1 cellular context compared by ENCODE assay signal in the genomic region with DNA sequence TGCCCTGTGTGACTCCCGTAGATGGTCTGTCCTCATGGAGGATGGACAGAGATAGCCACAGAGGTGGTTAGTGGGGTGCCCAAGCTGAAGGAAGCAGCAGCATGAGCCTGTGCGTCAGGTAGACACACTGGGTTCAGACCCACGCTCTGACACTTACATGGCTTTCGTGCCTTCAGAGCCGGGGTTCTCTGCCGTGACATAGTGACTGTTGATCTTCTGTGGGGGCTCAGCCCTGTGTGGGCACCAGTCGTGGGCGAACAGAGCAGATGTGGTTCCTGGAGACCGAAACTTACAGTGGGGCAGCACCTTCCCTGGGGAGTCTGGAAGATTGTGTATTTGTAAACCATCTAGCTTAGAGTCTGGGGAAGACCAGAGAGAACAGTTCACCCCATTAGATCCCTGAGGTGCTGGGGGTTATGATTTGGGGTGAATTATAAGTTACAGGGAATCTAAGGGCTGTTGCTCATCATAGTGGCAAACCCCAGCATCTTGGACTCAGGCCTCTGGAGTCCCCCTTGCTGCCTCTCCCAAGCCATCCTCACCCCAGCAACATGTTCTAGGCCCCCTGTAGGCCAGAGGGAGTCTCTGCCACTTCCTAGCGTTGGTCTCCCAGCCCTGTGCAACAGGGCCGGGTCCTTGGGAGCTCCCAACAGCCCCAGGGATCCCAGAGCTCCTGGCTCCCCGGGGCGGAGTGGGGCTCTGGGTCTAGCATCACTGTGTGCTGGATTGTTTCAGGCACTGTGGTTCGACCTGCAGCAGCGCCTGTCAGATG.
TF ChIP-seq lines count a peak whose summit lies in the region.

No MANE protein-coding gene starts in this region.

TF ChIP-seq in HepG2, 621 proteins besides CTCF, POLR2A, EP300 and RAD21:
- TF ChIP-seq ZNF766 (CRISPR knock-in tag; IDR thresholded peaks at IDR 0.05; ENCODE audit: borderline replicate concordance) (no peak), ZNF629 (CRISPR knock-in tag; conservative IDR thresholded peaks at IDR 0.05) (no peak), MTF1 (CRISPR knock-in tag; IDR thresholded peaks at IDR 0.05) (no peak), PREB (CRISPR knock-in tag; IDR thresholded peaks at IDR 0.05) (no peak)
TF ChIP-seq in HepG2: peak in this region for 0.
